ENCODE assay signal across 8 cellular contexts in the genomic region with DNA sequence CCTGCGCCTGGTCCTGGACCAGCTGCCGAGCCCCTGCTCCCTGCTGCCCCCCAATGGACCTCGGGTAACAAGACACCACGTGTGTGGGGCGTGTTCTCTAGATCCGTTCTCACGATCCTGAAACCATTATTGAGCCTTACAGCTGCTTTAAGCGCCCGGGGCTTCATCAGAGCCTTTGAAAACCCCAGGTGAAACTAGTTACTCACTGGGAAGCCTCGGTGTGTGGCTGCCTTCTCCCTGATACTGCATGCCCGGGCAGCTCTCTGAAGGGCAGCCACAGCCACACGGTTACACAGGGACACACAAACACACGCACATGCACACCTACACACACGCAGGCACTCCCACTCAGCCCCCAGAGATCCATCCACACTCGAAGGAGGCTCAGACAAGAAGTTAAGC. TPM values are rescaled to one million over a fixed set of nuclear protein-coding genes. Genes with fewer than 3 reads are reported as not detected.
A peak's percentile ranks its signal among the peaks of the same experiment; 100 is the strongest.
DNase-seq lines count a peak whose midpoint lies in the region; ATAC-seq and TF ChIP-seq lines count a peak whose summit lies in the region.

No MANE protein-coding gene starts in this region.

- peaks cover 4% of the 10 kb centered on the region; the same call in 1 of the 2 replicates for H3K4me1 ChIP-seq in Karpas-422 (ENCODE audit: low read length)

- no peaks in the 10 kb centered on the region for H3K36me3 ChIP-seq in Karpas-422 (ENCODE audit: insufficient read depth, low read length)

- DNase-seq in DMS79 treated with DMSO at 0.1 percent for 48 hours (lab: John Stamatoyannopoulos, UW) (peak; percentile 39), Karpas-422 (peak; percentile 77), fibroblast of pulmonary artery (ENCODE audit: low read depth) (peak; percentile 51), skeletal muscle cell (ENCODE audit: low read depth) (no peak), activated gamma-delta T cell treated with Interleukin-2 at 50 U/mL for 16 hours (no peak), KG1 (lab: John Stamatoyannopoulos, UW) (no peak)
- peak; percentile 38 to 44 for DNase-seq in activated CD4-positive, alpha-beta T cell treated with anti-CD3 and anti-CD28 coated beads for 4 hours

- H2AFZ ChIP-seq in Karpas-422 (ENCODE audit: low read length) = 0 out of 2 replicates have a peak overlapping the region, but pooled peaks have one; percentile 23

- no peaks in the 10 kb centered on the region for H3K9me3 ChIP-seq in Karpas-422 (ENCODE audit: low read length)

- H3K4me3 ChIP-seq in Karpas-422 (ENCODE audit: low read length) (no peak overlapping the region; the same call in 1 of the 2 replicates), fibroblast of pulmonary artery (replicated peaks; ENCODE audit: low read depth, low read length) (no peak overlapping the region), skeletal muscle cell (ENCODE audit: low read depth, low read length) (peak overlapping the region; percentile 18)

- H3K4me2 ChIP-seq in Karpas-422 (ENCODE audit: low read depth, low read length, poor library complexity, severe bottlenecking) = peak overlapping the region; percentile 22

- H3K27ac ChIP-seq in Karpas-422 (ENCODE audit: low read length) = no peak overlapping the region

- no peak overlapping the region for H3K9ac ChIP-seq in Karpas-422 (ENCODE audit: low read length)

- peak; percentile 84 for ATAC-seq in GM19452 (IDR thresholded peaks at IDR 0.05; ENCODE audit: unreplicated experiment)

- H3K79me2 ChIP-seq in Karpas-422 (ENCODE audit: low read length) = no peaks in the 10 kb centered on the region

- no peaks in the 10 kb centered on the region for H3K9me2 ChIP-seq in Karpas-422 (replicated peaks; ENCODE audit: insufficient read depth, low read length)

- H3K27me3 ChIP-seq in Karpas-422 (ENCODE audit: low read length) = no peaks in the 10 kb centered on the region; the same call in 1 of the 2 replicates

- H4K20me1 ChIP-seq in Karpas-422 (ENCODE audit: insufficient read depth, low read depth, low read length) = no peaks in the 10 kb centered on the region

- peak; percentile 65 for TF ChIP-seq CTCF in fibroblast of pulmonary artery (IDR thresholded peaks at IDR 0.05; ENCODE audit: low read length, missing control alignments)

RNA-seq across cellular contexts. Expression of a gene that starts 5.3 kb away (rescaled TPM):
- not detected in 2 replicates for total RNA-seq in Karpas-422 (2014; rRNA removed; shearing (Covaris generic); ENCODE audit: low replicate concordance)

RNA-seq across cellular contexts. Expression of a gene that starts 10.1 kb away (rescaled TPM):
- total RNA-seq in Karpas-422 (2014; rRNA removed; shearing (Covaris generic); ENCODE audit: low replicate concordance) = not detected in 2 replicates

RNA-seq across cellular contexts. Expression of a gene that starts 20.9 kb away (rescaled TPM):
- total RNA-seq in Karpas-422 (2014; rRNA removed; shearing (Covaris generic); ENCODE audit: low replicate concordance) = 11.8 and 25.9 TPM in 2 replicates

RNA-seq across cellular contexts. Expression of a gene that starts 51.5 kb away (rescaled TPM):
- total RNA-seq in Karpas-422 (2014; rRNA removed; shearing (Covaris generic); ENCODE audit: low replicate concordance) = 0.58 TPM in 1 of 2 replicates, not detected in the other

Comparison
In these comparisons a context has a peak if more than half of its experiments do, and no peak if none do; other contexts are left out.
1. DNase-seq: peak in DMS79 treated with DMSO at 0.1 percent for 48 hours (single experiment), Karpas-422 (single experiment), activated CD4-positive, alpha-beta T cell treated with anti-CD3 and anti-CD28 coated beads for 4 hours (2 of 2) and fibroblast of pulmonary artery (single experiment); none in skeletal muscle cell (single experiment), activated gamma-delta T cell treated with Interleukin-2 at 50 U/mL for 16 hours (single experiment) and KG1 (single experiment).